11 cellular contexts compared by ENCODE assay signal in the genomic region with DNA sequence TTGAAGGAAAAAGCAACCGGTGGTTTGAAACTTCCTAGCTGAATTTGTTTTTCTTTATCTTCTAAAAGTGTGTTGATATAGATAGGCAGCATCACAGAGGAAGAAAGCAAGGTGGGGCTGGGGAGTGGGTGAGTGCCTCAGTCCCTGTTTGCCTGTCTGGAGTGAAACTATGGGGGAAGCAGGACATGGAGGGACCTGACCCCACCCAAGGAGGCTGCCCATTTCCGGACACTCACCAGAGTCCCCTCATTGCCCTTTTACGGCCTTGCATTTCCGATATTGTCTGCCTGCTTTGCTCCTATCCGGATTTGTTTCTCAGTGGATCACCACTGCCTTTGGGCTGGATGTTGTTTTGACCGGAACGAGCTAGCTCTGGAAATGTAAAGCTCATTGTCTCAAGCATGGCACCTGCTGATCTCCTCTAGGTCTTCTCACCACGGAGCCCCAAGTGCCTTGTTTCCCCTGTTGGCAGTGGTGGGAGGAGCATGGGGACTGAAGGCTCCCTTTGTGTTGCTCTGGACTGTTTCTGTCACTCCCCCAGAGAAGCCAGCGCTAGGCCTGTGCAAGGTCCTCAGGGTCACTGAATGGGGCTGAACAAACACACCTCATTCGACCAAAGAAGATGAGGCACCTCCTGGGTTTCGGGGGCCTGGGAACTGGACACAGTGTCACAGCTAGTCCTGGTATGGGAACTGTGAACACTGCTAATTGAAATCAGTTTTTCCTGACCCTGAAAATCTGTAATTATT. TPM values are rescaled to one million over a fixed set of nuclear protein-coding genes. Genes with fewer than 3 reads are reported as not detected.
A peak's percentile ranks its signal among the peaks of the same experiment; 100 is the strongest.
DNase-seq lines count a peak whose midpoint lies in the region; ATAC-seq and TF ChIP-seq lines count a peak whose summit lies in the region.
"Had no signal": no experiment of that assay in that cellular context is flagged by ENCODE, and none has a peak within 500 bp of the region (broad histone marks: within the 10 kb centered on the region; RNA-seq: fewer than 3 reads in every experiment).

No MANE protein-coding gene starts in this region.

- no peak overlapping the region for H3K4me2 ChIP-seq in osteoblast (ENCODE audit: insufficient read depth, low read length)

- no peak overlapping the region for H3K27ac ChIP-seq in osteoblast (ENCODE audit: low read depth, low read length)
- H3K27ac ChIP-seq: thoracic aorta had no signal

- no peaks in the 10 kb centered on the region for H3K27me3 ChIP-seq in osteoblast (ENCODE audit: insufficient read depth, low read length)

- ATAC-seq in GM19328 (IDR thresholded peaks at IDR 0.05; ENCODE audit: unreplicated experiment) = no peak
- ATAC-seq in GM21381 (IDR thresholded peaks at IDR 0.05; ENCODE audit: unreplicated experiment) = no peak

- H4K20me1 ChIP-seq in osteoblast (ENCODE audit: insufficient read depth, low read length) = no peaks in the 10 kb centered on the region

- peaks cover 16% of the 10 kb centered on the region for H3K36me3 ChIP-seq in osteoblast (ENCODE audit: insufficient read depth, low read length)
- H3K36me3 ChIP-seq: thoracic aorta had no signal

- H3K9me3 ChIP-seq in osteoblast (ENCODE audit: low read depth, low read length) = no peaks in the 10 kb centered on the region
- H3K9me3 ChIP-seq: thoracic aorta had no signal

- no peak overlapping the region for H2AFZ ChIP-seq in osteoblast (ENCODE audit: low read length)

- H3K79me2 ChIP-seq in osteoblast (ENCODE audit: insufficient read depth, low read length) = no peaks in the 10 kb centered on the region

- H3K4me3 ChIP-seq in osteoblast (ENCODE audit: insufficient read depth, low read length) = no peak overlapping the region
- H3K4me3 ChIP-seq: thoracic aorta had no signal

- TF ChIP-seq CTCF in osteoblast (IDR thresholded peaks at IDR 0.05; ENCODE audit: extremely low read depth, low read depth, low read length) = no peak

- DNase-seq in HuH-7.5 (ENCODE audit: low spot score) (peak; percentile 68), SK-N-DZ (ENCODE audit: low spot score) (peak; percentile 37), hypothalamus (lab: John Stamatoyannopoulos, UW) (peak in 43 of 51 donors; percentile 13 to 87 (median 67)), osteoblast (ENCODE audit: insufficient read length, low spot score, missing footprints) (peak; percentile 63), amniotic stem cell (lab: John Stamatoyannopoulos, UW) (no peak)
- DNase-seq in activated naive CD4-positive, alpha-beta T cell (lab: John Stamatoyannopoulos, UW) = no peak
- DNase-seq: CD4-positive, CD25-positive, alpha-beta regulatory T cell; kidney glomerular epithelial cell had no signal

- peaks cover 23% of the 10 kb centered on the region for H3K4me1 ChIP-seq in osteoblast (ENCODE audit: insufficient read depth, low read length)

RNA-seq across cellular contexts. Expression of gene CLDN11, which starts 7.0 kb away (rescaled TPM):
- 0.44 and 0.74 TPM in 2 replicates for polyA plus RNA-seq in SK-N-DZ (2014; cell fraction: cytosol; rRNA removed)
- polyA plus RNA-seq in SK-N-DZ (2014; cell fraction: nucleus; rRNA removed) = 0.07 and 0.25 TPM in 2 replicates
- 33.9 and 50.3 TPM in 2 replicates for total RNA-seq in osteoblast
- total RNA-seq: CD4-positive, CD25-positive, alpha-beta regulatory T cell had no signal
- polyA plus RNA-seq: CD4-positive, CD25-positive, alpha-beta regulatory T cell had no signal

Comparison
In these comparisons a context has a peak if more than half of its experiments do, and no peak if none do; other contexts are left out.
1. DNase-seq: peak in HuH-7.5 (single experiment), SK-N-DZ (single experiment), hypothalamus (43 of 51) and osteoblast (single experiment); none in amniotic stem cell (single experiment) and activated naive CD4-positive, alpha-beta T cell (0 of 4).